Comparison of ENCODE assay signal across 1 cellular context in the genomic region with DNA sequence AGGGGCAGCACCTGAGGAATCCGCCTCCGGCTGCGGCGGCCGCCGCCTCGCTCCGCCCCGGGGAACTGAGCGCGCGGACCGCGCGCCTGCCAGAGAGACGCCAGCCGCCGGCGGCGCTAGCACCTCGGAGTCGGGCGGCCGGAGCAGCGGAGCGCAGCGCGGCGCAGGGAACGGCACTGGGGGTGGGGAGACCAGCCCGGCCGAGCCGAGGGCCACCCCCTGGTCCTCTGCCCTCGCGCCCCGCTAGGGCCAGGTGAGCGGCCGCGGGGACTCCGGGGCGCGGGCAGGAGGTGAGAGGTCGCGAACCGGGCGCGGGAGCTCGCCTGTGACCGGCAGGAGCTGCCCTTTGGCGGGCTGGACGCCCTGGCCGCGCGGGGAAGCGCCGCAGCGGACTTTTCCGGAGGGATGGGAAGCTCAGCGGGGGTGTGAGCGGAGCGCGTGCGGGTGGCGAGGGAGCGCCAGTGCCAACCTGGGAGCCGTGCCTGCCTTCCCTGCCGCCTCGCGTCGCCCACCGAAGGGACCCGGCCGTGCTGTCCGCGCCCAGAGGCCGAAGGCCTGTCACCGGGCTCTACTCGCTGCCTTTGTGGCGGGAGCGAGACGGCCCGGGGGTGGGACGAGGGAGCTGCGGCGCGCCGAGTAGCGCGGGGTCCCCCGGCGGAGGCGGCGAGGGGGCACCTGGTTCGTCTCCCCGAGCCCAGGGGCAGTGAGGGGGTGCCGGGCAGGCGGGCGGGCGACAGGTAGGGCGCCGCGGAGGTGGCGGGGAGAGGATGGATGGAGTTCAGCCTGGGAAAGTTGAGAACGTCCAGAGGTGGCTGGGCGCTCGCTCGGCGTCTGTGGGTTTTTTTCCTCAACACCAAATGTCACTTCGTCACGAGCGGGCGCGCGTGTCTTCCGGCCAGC.
TF ChIP-seq lines count a peak whose summit lies in the region.

A gene (plus strand): TSS at position 92 of the 900 bp plus-strand sequence. CDS start 141,287 bp downstream, outside the sequence.

TF ChIP-seq in HepG2, 621 proteins besides CTCF, POLR2A, EP300 and RAD21 (continued from another document and continues in another):
- TF ChIP-seq, protein P1, sequence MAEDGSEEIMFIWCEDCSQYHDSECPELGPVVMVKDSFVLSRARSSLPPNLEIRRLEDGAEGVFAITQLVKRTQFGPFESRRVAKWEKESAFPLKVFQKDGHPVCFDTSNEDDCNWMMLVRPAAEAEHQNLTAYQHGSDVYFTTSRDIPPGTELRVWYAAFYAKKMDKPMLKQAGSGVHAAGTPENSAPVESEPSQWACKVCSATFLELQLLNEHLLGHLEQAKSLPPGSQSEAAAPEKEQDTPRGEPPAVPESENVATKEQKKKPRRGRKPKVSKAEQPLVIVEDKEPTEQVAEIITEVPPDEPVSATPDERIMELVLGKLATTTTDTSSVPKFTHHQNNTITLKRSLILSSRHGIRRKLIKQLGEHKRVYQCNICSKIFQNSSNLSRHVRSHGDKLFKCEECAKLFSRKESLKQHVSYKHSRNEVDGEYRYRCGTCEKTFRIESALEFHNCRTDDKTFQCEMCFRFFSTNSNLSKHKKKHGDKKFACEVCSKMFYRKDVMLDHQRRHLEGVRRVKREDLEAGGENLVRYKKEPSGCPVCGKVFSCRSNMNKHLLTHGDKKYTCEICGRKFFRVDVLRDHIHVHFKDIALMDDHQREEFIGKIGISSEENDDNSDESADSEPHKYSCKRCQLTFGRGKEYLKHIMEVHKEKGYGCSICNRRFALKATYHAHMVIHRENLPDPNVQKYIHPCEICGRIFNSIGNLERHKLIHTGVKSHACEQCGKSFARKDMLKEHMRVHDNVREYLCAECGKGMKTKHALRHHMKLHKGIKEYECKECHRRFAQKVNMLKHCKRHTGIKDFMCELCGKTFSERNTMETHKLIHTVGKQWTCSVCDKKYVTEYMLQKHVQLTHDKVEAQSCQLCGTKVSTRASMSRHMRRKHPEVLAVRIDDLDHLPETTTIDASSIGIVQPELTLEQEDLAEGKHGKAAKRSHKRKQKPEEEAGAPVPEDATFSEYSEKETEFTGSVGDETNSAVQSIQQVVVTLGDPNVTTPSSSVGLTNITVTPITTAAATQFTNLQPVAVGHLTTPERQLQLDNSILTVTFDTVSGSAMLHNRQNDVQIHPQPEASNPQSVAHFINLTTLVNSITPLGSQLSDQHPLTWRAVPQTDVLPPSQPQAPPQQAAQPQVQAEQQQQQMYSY (CRISPR knock-in tag; IDR thresholded peaks at IDR 0.05) = 0 out of 2 replicates have a peak, but pooled peaks have one; percentile 2
- TF ChIP-seq ZNF747 (CRISPR knock-in tag; IDR thresholded peaks at IDR 0.05; ENCODE audit: borderline replicate concordance) (peak; percentile 34; the same call in 1 of the 2 replicates), PRMT3 (CRISPR knock-in tag; IDR thresholded peaks at IDR 0.05; ENCODE audit: borderline replicate concordance, low read depth) (peak; percentile 21; the same call in 1 of the 2 replicates), ZNF768 (CRISPR knock-in tag; IDR thresholded peaks at IDR 0.05) (peak; percentile 19; the same call in 1 of the 2 replicates), EZH2 (conservative IDR thresholded peaks at IDR 0.05; ENCODE audit: low read depth, low read length) (0 out of 2 replicates have a peak, but pooled peaks have one; percentile 87), FOXA3 (CRISPR knock-in tag; IDR thresholded peaks at IDR 0.05) (no peak), ZNF263 (CRISPR knock-in tag; IDR thresholded peaks at IDR 0.05) (peak; percentile 27; the same call in 1 of the 2 replicates), NKX3-1 (CRISPR knock-in tag; IDR thresholded peaks at IDR 0.05) (no peak), ZMAT3 (CRISPR knock-in tag; conservative IDR thresholded peaks at IDR 0.05) (peak; percentile 45; the same call in 1 of the 2 replicates), ZNF331 (CRISPR knock-in tag; IDR thresholded peaks at IDR 0.05) (no peak), ZNF235 (CRISPR knock-in tag; IDR thresholded peaks at IDR 0.05; ENCODE audit: borderline replicate concordance) (no peak), SCMH1 (CRISPR knock-in tag; IDR thresholded peaks at IDR 0.05; ENCODE audit: borderline replicate concordance) (no peak), TBX2 (CRISPR knock-in tag; IDR thresholded peaks at IDR 0.05; ENCODE audit: borderline replicate concordance) (peak; percentile 57; the same call in 1 of the 2 replicates), HOXA3 (CRISPR knock-in tag; IDR thresholded peaks at IDR 0.05) (peak; percentile 16; the same call in 1 of the 2 replicates), ZSCAN20 (CRISPR knock-in tag; IDR thresholded peaks at IDR 0.05; ENCODE audit: borderline replicate concordance) (no peak), GZF1 (CRISPR knock-in tag; IDR thresholded peaks at IDR 0.05) (0 out of 2 replicates have a peak, but pooled peaks have one; percentile 27), ZSCAN21 (CRISPR knock-in tag; IDR thresholded peaks at IDR 0.05; ENCODE audit: borderline replicate concordance) (peak; percentile 40; the same call in 1 of the 2 replicates), KDM2A (CRISPR knock-in tag; IDR thresholded peaks at IDR 0.05; ENCODE audit: borderline replicate concordance, low read depth) (peak; percentile 22; the same call in 1 of the 2 replicates), ZNF766 (CRISPR knock-in tag; IDR thresholded peaks at IDR 0.05; ENCODE audit: borderline replicate concordance) (0 out of 2 replicates have a peak, but pooled peaks have one; percentile 11), ZBTB42 (CRISPR knock-in tag; IDR thresholded peaks at IDR 0.05) (no peak), CEBPG (CRISPR knock-in tag; IDR thresholded peaks at IDR 0.05) (no peak), MAZ (IDR thresholded peaks at IDR 0.05; ENCODE audit: borderline replicate concordance, low read depth, low read length) (no peak), MAZ (CRISPR knock-in tag; IDR thresholded peaks at IDR 0.05; ENCODE audit: low read depth) (0 out of 2 replicates have a peak, but pooled peaks have one; percentile 37)
- TF ChIP-seq, protein P2, sequence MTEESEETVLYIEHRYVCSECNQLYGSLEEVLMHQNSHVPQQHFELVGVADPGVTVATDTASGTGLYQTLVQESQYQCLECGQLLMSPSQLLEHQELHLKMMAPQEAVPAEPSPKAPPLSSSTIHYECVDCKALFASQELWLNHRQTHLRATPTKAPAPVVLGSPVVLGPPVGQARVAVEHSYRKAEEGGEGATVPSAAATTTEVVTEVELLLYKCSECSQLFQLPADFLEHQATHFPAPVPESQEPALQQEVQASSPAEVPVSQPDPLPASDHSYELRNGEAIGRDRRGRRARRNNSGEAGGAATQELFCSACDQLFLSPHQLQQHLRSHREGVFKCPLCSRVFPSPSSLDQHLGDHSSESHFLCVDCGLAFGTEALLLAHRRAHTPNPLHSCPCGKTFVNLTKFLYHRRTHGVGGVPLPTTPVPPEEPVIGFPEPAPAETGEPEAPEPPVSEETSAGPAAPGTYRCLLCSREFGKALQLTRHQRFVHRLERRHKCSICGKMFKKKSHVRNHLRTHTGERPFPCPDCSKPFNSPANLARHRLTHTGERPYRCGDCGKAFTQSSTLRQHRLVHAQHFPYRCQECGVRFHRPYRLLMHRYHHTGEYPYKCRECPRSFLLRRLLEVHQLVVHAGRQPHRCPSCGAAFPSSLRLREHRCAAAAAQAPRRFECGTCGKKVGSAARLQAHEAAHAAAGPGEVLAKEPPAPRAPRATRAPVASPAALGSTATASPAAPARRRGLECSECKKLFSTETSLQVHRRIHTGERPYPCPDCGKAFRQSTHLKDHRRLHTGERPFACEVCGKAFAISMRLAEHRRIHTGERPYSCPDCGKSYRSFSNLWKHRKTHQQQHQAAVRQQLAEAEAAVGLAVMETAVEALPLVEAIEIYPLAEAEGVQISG (CRISPR knock-in tag; IDR thresholded peaks at IDR 0.05) = 0 out of 2 replicates have a peak, but pooled peaks have one; percentile 23
- TF ChIP-seq, protein P3, sequence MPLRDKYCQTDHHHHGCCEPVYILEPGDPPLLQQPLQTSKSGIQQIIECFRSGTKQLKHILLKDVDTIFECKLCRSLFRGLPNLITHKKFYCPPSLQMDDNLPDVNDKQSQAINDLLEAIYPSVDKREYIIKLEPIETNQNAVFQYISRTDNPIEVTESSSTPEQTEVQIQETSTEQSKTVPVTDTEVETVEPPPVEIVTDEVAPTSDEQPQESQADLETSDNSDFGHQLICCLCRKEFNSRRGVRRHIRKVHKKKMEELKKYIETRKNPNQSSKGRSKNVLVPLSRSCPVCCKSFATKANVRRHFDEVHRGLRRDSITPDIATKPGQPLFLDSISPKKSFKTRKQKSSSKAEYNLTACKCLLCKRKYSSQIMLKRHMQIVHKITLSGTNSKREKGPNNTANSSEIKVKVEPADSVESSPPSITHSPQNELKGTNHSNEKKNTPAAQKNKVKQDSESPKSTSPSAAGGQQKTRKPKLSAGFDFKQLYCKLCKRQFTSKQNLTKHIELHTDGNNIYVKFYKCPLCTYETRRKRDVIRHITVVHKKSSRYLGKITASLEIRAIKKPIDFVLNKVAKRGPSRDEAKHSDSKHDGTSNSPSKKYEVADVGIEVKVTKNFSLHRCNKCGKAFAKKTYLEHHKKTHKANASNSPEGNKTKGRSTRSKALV (CRISPR knock-in tag; IDR thresholded peaks at IDR 0.05) = peak; percentile 87
- TF ChIP-seq, protein P4, sequence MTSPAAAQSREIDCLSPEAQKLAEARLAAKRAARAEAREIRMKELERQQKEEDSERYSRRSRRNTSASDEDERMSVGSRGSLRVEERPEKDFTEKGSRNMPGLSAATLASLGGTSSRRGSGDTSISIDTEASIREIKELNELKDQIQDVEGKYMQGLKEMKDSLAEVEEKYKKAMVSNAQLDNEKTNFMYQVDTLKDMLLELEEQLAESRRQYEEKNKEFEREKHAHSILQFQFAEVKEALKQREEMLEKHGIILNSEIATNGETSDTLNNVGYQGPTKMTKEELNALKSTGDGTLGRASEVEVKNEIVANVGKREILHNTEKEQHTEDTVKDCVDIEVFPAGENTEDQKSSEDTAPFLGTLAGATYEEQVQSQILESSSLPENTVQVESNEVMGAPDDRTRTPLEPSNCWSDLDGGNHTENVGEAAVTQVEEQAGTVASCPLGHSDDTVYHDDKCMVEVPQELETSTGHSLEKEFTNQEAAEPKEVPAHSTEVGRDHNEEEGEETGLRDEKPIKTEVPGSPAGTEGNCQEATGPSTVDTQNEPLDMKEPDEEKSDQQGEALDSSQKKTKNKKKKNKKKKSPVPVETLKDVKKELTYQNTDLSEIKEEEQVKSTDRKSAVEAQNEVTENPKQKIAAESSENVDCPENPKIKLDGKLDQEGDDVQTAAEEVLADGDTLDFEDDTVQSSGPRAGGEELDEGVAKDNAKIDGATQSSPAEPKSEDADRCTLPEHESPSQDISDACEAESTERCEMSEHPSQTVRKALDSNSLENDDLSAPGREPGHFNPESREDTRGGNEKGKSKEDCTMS (CRISPR knock-in tag; conservative IDR thresholded peaks at IDR 0.05) = no peak
- TF ChIP-seq, protein P5, sequence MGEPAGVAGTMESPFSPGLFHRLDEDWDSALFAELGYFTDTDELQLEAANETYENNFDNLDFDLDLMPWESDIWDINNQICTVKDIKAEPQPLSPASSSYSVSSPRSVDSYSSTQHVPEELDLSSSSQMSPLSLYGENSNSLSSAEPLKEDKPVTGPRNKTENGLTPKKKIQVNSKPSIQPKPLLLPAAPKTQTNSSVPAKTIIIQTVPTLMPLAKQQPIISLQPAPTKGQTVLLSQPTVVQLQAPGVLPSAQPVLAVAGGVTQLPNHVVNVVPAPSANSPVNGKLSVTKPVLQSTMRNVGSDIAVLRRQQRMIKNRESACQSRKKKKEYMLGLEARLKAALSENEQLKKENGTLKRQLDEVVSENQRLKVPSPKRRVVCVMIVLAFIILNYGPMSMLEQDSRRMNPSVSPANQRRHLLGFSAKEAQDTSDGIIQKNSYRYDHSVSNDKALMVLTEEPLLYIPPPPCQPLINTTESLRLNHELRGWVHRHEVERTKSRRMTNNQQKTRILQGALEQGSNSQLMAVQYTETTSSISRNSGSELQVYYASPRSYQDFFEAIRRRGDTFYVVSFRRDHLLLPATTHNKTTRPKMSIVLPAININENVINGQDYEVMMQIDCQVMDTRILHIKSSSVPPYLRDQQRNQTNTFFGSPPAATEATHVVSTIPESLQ (CRISPR knock-in tag; conservative IDR thresholded peaks at IDR 0.05) = no peak
- TF ChIP-seq, protein P6, sequence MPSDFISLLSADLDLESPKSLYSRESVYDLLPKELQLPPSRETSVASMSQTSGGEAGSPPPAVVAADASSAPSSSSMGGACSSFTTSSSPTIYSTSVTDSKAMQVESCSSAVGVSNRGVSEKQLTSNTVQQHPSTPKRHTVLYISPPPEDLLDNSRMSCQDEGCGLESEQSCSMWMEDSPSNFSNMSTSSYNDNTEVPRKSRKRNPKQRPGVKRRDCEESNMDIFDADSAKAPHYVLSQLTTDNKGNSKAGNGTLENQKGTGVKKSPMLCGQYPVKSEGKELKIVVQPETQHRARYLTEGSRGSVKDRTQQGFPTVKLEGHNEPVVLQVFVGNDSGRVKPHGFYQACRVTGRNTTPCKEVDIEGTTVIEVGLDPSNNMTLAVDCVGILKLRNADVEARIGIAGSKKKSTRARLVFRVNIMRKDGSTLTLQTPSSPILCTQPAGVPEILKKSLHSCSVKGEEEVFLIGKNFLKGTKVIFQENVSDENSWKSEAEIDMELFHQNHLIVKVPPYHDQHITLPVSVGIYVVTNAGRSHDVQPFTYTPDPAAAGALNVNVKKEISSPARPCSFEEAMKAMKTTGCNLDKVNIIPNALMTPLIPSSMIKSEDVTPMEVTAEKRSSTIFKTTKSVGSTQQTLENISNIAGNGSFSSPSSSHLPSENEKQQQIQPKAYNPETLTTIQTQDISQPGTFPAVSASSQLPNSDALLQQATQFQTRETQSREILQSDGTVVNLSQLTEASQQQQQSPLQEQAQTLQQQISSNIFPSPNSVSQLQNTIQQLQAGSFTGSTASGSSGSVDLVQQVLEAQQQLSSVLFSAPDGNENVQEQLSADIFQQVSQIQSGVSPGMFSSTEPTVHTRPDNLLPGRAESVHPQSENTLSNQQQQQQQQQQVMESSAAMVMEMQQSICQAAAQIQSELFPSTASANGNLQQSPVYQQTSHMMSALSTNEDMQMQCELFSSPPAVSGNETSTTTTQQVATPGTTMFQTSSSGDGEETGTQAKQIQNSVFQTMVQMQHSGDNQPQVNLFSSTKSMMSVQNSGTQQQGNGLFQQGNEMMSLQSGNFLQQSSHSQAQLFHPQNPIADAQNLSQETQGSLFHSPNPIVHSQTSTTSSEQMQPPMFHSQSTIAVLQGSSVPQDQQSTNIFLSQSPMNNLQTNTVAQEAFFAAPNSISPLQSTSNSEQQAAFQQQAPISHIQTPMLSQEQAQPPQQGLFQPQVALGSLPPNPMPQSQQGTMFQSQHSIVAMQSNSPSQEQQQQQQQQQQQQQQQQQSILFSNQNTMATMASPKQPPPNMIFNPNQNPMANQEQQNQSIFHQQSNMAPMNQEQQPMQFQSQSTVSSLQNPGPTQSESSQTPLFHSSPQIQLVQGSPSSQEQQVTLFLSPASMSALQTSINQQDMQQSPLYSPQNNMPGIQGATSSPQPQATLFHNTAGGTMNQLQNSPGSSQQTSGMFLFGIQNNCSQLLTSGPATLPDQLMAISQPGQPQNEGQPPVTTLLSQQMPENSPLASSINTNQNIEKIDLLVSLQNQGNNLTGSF (CRISPR knock-in tag; IDR thresholded peaks at IDR 0.05) = 0 out of 2 replicates have a peak, but pooled peaks have one; percentile 52
- TF ChIP-seq, protein P7, sequence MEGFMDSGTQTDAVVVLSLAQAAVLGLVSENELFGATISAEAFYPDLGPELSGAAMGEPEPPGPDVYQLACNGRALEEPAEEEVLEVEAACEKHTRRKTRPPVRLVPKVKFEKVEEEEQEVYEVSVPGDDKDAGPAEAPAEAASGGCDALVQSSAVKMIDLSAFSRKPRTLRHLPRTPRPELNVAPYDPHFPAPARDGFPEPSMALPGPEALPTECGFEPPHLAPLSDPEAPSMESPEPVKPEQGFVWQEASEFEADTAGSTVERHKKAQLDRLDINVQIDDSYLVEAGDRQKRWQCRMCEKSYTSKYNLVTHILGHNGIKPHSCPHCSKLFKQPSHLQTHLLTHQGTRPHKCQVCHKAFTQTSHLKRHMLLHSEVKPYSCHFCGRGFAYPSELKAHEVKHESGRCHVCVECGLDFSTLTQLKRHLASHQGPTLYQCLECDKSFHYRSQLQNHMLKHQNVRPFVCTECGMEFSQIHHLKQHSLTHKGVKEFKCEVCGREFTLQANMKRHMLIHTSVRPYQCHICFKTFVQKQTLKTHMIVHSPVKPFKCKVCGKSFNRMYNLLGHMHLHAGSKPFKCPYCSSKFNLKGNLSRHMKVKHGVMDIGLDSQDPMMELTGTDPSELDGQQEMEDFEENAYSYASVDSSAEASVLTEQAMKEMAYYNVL (CRISPR knock-in tag; IDR thresholded peaks at IDR 0.05; ENCODE audit: borderline replicate concordance) = peak; percentile 20; the same call in 1 of the 2 replicates
